Comparison of ENCODE assay signal across 10 cellular contexts in genomic region chr14:49594347-49595089, GRCh38. TPM values are rescaled to one million over a fixed set of nuclear protein-coding genes. Genes with fewer than 3 reads are reported as not detected.
DNase-seq lines count a peak whose midpoint lies in the region; ATAC-seq and TF ChIP-seq lines count a peak whose summit lies in the region.
"Had no signal": no experiment of that assay in that cellular context is flagged by ENCODE, and none has a peak within 500 bp of the region (broad histone marks: within the 10 kb centered on the region; RNA-seq: fewer than 3 reads in every experiment).

No MANE protein-coding gene starts in this region.

- intact Hi-C loops in Right ventricle myocardium superior (cut with DNase I): no loop called here
- intact Hi-C loops in left ventricle myocardium inferior (cut with micrococcal nuclease): no loop called here

- ATAC-seq in Right ventricle myocardium superior (ENCODE audit: poor library complexity) (peak; percentile 29), HG03135 (IDR thresholded peaks at IDR 0.05; ENCODE audit: unreplicated experiment) (no peak), HG03342 (IDR thresholded peaks at IDR 0.05; ENCODE audit: unreplicated experiment) (no peak)
- ATAC-seq: gastrocnemius medialis had no signal

- no peak overlapping the region for H3K4me3 ChIP-seq in right atrium auricular region
- H3K4me3 ChIP-seq in left ventricle myocardium inferior: no peak overlapping the region
- H3K4me3 ChIP-seq: gastrocnemius medialis had no signal

- H3K4me1 ChIP-seq in right atrium auricular region (peaks cover 0 to 25% of the 10 kb centered on the region in 2 donors), left ventricle myocardium inferior (peaks cover 40% of the 10 kb centered on the region)

- H3K9me3 ChIP-seq in right atrium auricular region (no peaks in the 10 kb centered on the region), left ventricle myocardium inferior (replicated peaks) (no peaks in the 10 kb centered on the region)
- H3K9me3 ChIP-seq: gastrocnemius medialis had no signal

- H3K27me3 ChIP-seq in right atrium auricular region (no peaks in the 10 kb centered on the region), left ventricle myocardium inferior (ENCODE audit: low read depth) (no peaks in the 10 kb centered on the region)
- H3K27me3 ChIP-seq: gastrocnemius medialis had no signal

- H3K27ac ChIP-seq in right atrium auricular region (peak overlapping the region in 1 of 2 donors; percentile 9), left ventricle myocardium inferior (replicated peaks) (peak overlapping the region; percentile 53)
- H3K27ac ChIP-seq: gastrocnemius medialis had no signal

- TF ChIP-seq CTCF in right atrium auricular region (IDR thresholded peaks at IDR 0.05) (no peak), left ventricle myocardium inferior (IDR thresholded peaks at IDR 0.05; ENCODE audit: borderline replicate concordance) (no peak)

- H3K36me3 ChIP-seq in right atrium auricular region (no peaks in the 10 kb centered on the region), left ventricle myocardium inferior (no peaks in the 10 kb centered on the region)
- H3K36me3 ChIP-seq: gastrocnemius medialis had no signal

- DNase-seq in Right ventricle myocardium superior (no peak), right atrium auricular region (ENCODE audit: low spot score) (no peak), RPMI7951 (ENCODE audit: low read depth) (peak; percentile 28), left ventricle myocardium inferior (no peak), NCI-H1048 (lab: John Stamatoyannopoulos, UW) (no peak)
- no peak for DNase-seq in effector CD4-positive, alpha-beta T cell
- DNase-seq: gastrocnemius medialis; stimulated activated CD4-positive, alpha-beta T cell treated with anti-CD3 and anti-CD28 coated beads, Interleukin-4, amount 100 ng/mL, for 24 hours had no signal

RNA-seq across cellular contexts. Expression of gene LRR1, which starts 4.2 kb away (rescaled TPM):
- total RNA-seq in Right ventricle myocardium superior: 5.1 TPM
- 1 to 10 TPM; 3.6 to 3.8 TPM for total RNA-seq in right atrium auricular region
- total RNA-seq in RPMI7951 (2014; rRNA removed; shearing (Covaris generic)): 40.1 and 47.7 TPM in 2 replicates
- total RNA-seq in left ventricle myocardium inferior: 4.6 TPM

RNA-seq across cellular contexts. Expression of gene RPS29, which starts 8.3 kb away (rescaled TPM):
- total RNA-seq in Right ventricle myocardium superior (966 TPM), right atrium auricular region (1,000 to 10,000 TPM; 1,499 to 8,459 TPM), left ventricle myocardium inferior (853 TPM)
- 6,949 and 8,220 TPM in 2 replicates for total RNA-seq in RPMI7951 (2014; rRNA removed; shearing (Covaris generic))

RNA-seq across cellular contexts. Expression of gene RPL36AL, which starts 25.9 kb away (rescaled TPM):
- 112 TPM for total RNA-seq in Right ventricle myocardium superior
- 100 to 1,000 TPM; 133 to 301 TPM for total RNA-seq in right atrium auricular region
- 287 and 313 TPM in 2 replicates for total RNA-seq in RPMI7951 (2014; rRNA removed; shearing (Covaris generic))
- total RNA-seq in left ventricle myocardium inferior: 141 TPM

RNA-seq across cellular contexts. Expression of gene MGAT2, which starts 26.1 kb away (rescaled TPM):
- total RNA-seq in Right ventricle myocardium superior (9.4 TPM), right atrium auricular region (10 to 100 TPM; 15.4 to 22.9 TPM), left ventricle myocardium inferior (12.0 TPM)
- total RNA-seq in RPMI7951 (2014; rRNA removed; shearing (Covaris generic)): 62.2 and 73.3 TPM in 2 replicates

RNA-seq across cellular contexts. Expression of gene DNAAF2, which starts 40.5 kb away (rescaled TPM):
- total RNA-seq in Right ventricle myocardium superior: 6.1 TPM
- total RNA-seq in right atrium auricular region: 1 to 10 TPM; 6.3 to 8.9 TPM
- 11.7 and 12.1 TPM in 2 replicates for total RNA-seq in RPMI7951 (2014; rRNA removed; shearing (Covaris generic))
- 6.2 TPM for total RNA-seq in left ventricle myocardium inferior
